ENCODE assay signal across 18 cellular contexts in the genomic region with DNA sequence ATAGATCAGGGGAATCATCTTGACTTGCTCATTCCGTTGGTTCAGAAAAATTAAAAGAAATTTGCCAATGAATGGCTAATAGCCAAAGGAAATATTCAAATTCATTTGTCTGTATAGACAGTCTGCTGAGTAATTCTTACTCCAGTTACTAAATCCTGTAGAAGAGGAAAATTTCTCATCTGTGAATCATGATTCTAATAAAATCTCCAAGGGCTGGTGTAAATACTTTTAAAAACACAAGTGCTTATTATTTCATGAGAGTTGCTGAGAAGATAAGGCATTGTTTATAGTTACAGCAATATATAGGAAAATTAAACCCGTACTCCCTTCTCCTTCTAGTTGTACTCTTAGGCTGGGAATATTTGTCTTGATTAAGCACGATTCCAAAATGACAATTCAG. TPM values are rescaled to one million over a fixed set of nuclear protein-coding genes. Genes with fewer than 3 reads are reported as not detected.
DNase-seq lines count a peak whose midpoint lies in the region; FAIRE-seq and TF ChIP-seq lines count a peak whose summit lies in the region.
"Had no signal": no experiment of that assay in that cellular context is flagged by ENCODE, and none has a peak within 500 bp of the region (broad histone marks: within the 10 kb centered on the region; RNA-seq: fewer than 3 reads in every experiment).

No MANE protein-coding gene starts in this region.

- H3K4me3 ChIP-seq in SK-N-MC, result no peak overlapping the region
- no peak overlapping the region for H3K4me3 ChIP-seq in kidney (ENCODE audit: low read length in 2 of 2)
- H3K4me3 ChIP-seq: heart right ventricle had no signal

- H3K27ac ChIP-seq in SK-N-MC (peak overlapping the region; percentile 47; the same call in 1 of the 2 replicates), kidney (ENCODE audit: low read depth in 2 of 2, low read length in 2 of 2) (no peak overlapping the region)
- H3K27ac ChIP-seq: parathyroid adenoma had no signal

- TF ChIP-seq CTCF in osteocyte (IDR thresholded peaks at IDR 0.05), result no peak
- TF ChIP-seq CTCF in kidney (IDR thresholded peaks at IDR 0.05; ENCODE audit: borderline replicate concordance, extremely low read depth, insufficient read depth), result no peak

- peaks cover 2% of the 10 kb centered on the region for H3K36me3 Mint-ChIP-seq in osteocyte (ENCODE audit: unreplicated experiment)
- H3K36me3 Mint-ChIP-seq: memory B cell had no signal

- peak overlapping the region; percentile 69 for H3K27ac Mint-ChIP-seq in osteocyte (ENCODE audit: unreplicated experiment)
- H3K27ac Mint-ChIP-seq: dendritic cell treated with granulocyte-macrophage colony-stimulating factor and Interleukin-4, amounts not matched to agents 40 ng/mL and 50 ng/mL, for 4 days; memory B cell; stimulated activated naive CD8-positive, alpha-beta T cell treated with anti-CD3 and anti-CD28 coated beads, Interleukin-15, Interleukin-2, amounts not matched to agents 100 ng/mL and 50 ng/mL, for 24 hours; T-helper 1 cell treated with Interleukin-12 subunit alpha and Interleukin-12 subunit beta and Interleukin-4 antibody, amounts not matched to agents 30 μg/mL and 1 μg/mL, for 36 hours had no signal

- H3K36me3 ChIP-seq in SK-N-MC (ENCODE audit: insufficient read depth, low read length) (no peaks in the 10 kb centered on the region), kidney (ENCODE audit: control insufficient read depth in 1 of 2, insufficient read depth in 2 of 2, low read length in 2 of 2) (no peaks in the 10 kb centered on the region)
- H3K36me3 ChIP-seq: heart right ventricle had no signal

- intact Hi-C loops in kidney (cut with DNase I), result no loop called here

- H3K4me1 Mint-ChIP-seq in osteocyte (ENCODE audit: unreplicated experiment), result peaks cover 46% of the 10 kb centered on the region
- H3K4me1 Mint-ChIP-seq: memory B cell had no signal

- FAIRE-seq in kidney (lab: Jason Lieb, UNC), result no peak
- FAIRE-seq: D721Med had no signal

- H3K9ac ChIP-seq in SK-N-MC (ENCODE audit: insufficient read length) (no peak overlapping the region), kidney (ENCODE audit: low read length in 2 of 2) (no peak overlapping the region)
- H3K9ac ChIP-seq: parathyroid adenoma had no signal

- peaks cover 6% of the 10 kb centered on the region for H3K9me3 Mint-ChIP-seq in osteocyte (ENCODE audit: unreplicated experiment)
- H3K9me3 Mint-ChIP-seq: dendritic cell treated with granulocyte-macrophage colony-stimulating factor and Interleukin-4, amounts not matched to agents 40 ng/mL and 50 ng/mL, for 4 days; memory B cell; stimulated activated naive CD8-positive, alpha-beta T cell treated with anti-CD3 and anti-CD28 coated beads, Interleukin-15, Interleukin-2, amounts not matched to agents 100 ng/mL and 50 ng/mL, for 24 hours; T-helper 1 cell treated with Interleukin-12 subunit alpha and Interleukin-12 subunit beta and Interleukin-4 antibody, amounts not matched to agents 30 μg/mL and 1 μg/mL, for 36 hours had no signal

- H3K4me1 ChIP-seq in kidney (ENCODE audit: control insufficient read depth in 1 of 2, insufficient read depth in 1 of 2, low read depth in 1 of 2, low read length in 2 of 2), result no peaks in the 10 kb centered on the region
- H3K4me1 ChIP-seq: heart right ventricle, parathyroid adenoma had no signal

- DNase-seq in EL (peak; percentile 79), SK-N-MC (ENCODE audit: low read depth, low spot score) (no peak), fibroblast of gingiva (ENCODE audit: low read depth) (peak; percentile 67), osteocyte (ENCODE audit: extremely low spot score, unreplicated experiment) (no peak), kidney (no peak), SW 1271 (lab: John Stamatoyannopoulos, UW) (no peak), NCI-H187 treated with DMSO at 0.1 percent for 48 hours (lab: John Stamatoyannopoulos, UW) (no peak), HuH-7.5 (ENCODE audit: low spot score) (no peak)
- DNase-seq: activated CD4-positive, alpha-beta T cell treated with anti-CD3 and anti-CD28 coated beads, Interleukin-2, amount 50 U/mL, for 1 hour; heart right ventricle; NCI-H1694 treated with DMSO at 0.1 percent for 48 hours; stimulated activated CD4-positive, alpha-beta T cell treated with anti-CD3 and anti-CD28 coated beads, Interleukin-4, amount 100 ng/mL, for 4 hours had no signal

- H3K27me3 Mint-ChIP-seq in osteocyte (ENCODE audit: unreplicated experiment), result no peaks in the 10 kb centered on the region
- H3K27me3 Mint-ChIP-seq: dendritic cell treated with granulocyte-macrophage colony-stimulating factor and Interleukin-4, amounts not matched to agents 40 ng/mL and 50 ng/mL, for 4 days had no signal

- H3K4me3 Mint-ChIP-seq in osteocyte (ENCODE audit: unreplicated experiment), result no peak overlapping the region
- H3K4me3 Mint-ChIP-seq: dendritic cell treated with granulocyte-macrophage colony-stimulating factor and Interleukin-4, amounts not matched to agents 40 ng/mL and 50 ng/mL, for 4 days; memory B cell; stimulated activated naive CD8-positive, alpha-beta T cell treated with anti-CD3 and anti-CD28 coated beads, Interleukin-15, Interleukin-2, amounts not matched to agents 100 ng/mL and 50 ng/mL, for 24 hours; T-helper 1 cell treated with Interleukin-12 subunit alpha and Interleukin-12 subunit beta and Interleukin-4 antibody, amounts not matched to agents 30 μg/mL and 1 μg/mL, for 36 hours had no signal

- H3K9me3 ChIP-seq in SK-N-MC (ENCODE audit: low read depth, low read length) (no peaks in the 10 kb centered on the region), kidney (ENCODE audit: control insufficient read depth in 1 of 2, low read length in 2 of 2) (no peaks in the 10 kb centered on the region)

RNA-seq across cellular contexts. Expression of gene WNT2, which starts 53.0 kb away (rescaled TPM):
- 9.5 and 11.5 TPM in 2 replicates for total RNA-seq in osteocyte
- total RNA-seq in kidney, result 0.57 TPM
- 0.49 TPM for polyA plus RNA-seq in kidney (ENCODE audit: insufficient read depth, low read depth, low replicate concordance)

Comparison
In these comparisons a context has a peak if more than half of its experiments do, and no peak if none do; other contexts are left out.
1. DNase-seq: peak in EL (single experiment) and fibroblast of gingiva (single experiment); none in SK-N-MC (single experiment), osteocyte (single experiment), kidney (single experiment), SW 1271 (0 of 2), NCI-H187 treated with DMSO at 0.1 percent for 48 hours (single experiment) and HuH-7.5 (single experiment).